ENCODE assay signal across 37 cellular contexts in the genomic region with DNA sequence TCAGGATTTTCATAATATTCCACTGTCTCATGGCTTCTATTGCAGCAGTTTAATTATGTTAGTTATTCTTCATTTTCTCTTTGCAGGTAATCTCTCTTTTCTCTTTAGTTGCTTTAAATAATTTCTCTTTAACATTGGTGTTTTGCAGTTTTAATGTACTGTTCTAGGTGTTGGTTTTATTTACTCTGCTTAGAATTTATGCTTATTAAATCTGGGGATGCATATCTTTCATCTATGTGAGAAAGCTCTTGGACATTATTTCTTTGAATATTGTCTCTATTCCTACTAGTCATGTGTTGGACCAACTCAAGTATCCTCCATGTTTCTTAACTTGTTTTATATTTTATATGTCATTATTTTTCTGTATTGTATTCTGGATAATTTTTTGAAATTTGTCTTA.
"Had no signal": no experiment of that assay in that cellular context is flagged by ENCODE, and none has a peak within 500 bp of the region (broad histone marks: within the 10 kb centered on the region; RNA-seq: fewer than 3 reads in every experiment).

No MANE protein-coding gene starts in this region.

- H3K27ac ChIP-seq: adrenal gland, ascending aorta, body of pancreas, brain microvascular endothelial cell, breast epithelium, cardiac muscle cell had no signal

- H3K4me1 ChIP-seq: adrenal gland, ascending aorta, body of pancreas, breast epithelium had no signal

- H3K9me3 ChIP-seq: ascending aorta had no signal

- DNase-seq: activated effector memory CD4-positive, alpha-beta T cell treated with anti-CD3 and anti-CD28 coated beads, Interleukin-2, amount 50 U/mL, for 16 hours; activated effector memory CD4-positive, alpha-beta T cell treated with Interleukin-2 at 50 U/mL for 16 hours; activated gamma-delta T cell; activated gamma-delta T cell treated with Interleukin-2 at 50 U/mL for 16 hours; activated naive CD4-positive, alpha-beta T cell; activated naive CD4-positive, alpha-beta T cell treated with anti-CD3 and anti-CD28 coated beads for 36 hours; activated naive CD4-positive, alpha-beta T cell treated with anti-CD3 and anti-CD28 coated beads, Interleukin-2, amount 10 ng/mL, durations not matched to agents 7 days and 5 days; activated naive CD4-positive, alpha-beta T cell treated with anti-CD3 and anti-CD28 coated beads, Interleukin-2, amount 50 U/mL, for 16 hours; activated naive CD4-positive, alpha-beta T cell treated with Interleukin-2 at 50 U/mL for 16 hours; activated naive CD8-positive, alpha-beta T cell treated with anti-CD3 and anti-CD28 coated beads for 36 hours; activated naive CD8-positive, alpha-beta T cell treated with anti-CD3 and anti-CD28 coated beads, Interleukin-2, amount 10 ng/mL, durations not matched to agents 7 days and 5 days; activated naive CD8-positive, alpha-beta T cell treated with anti-CD3 and anti-CD28 coated beads, Interleukin-2, amount 50 U/mL, for 24 hours; activated T-cell treated with anti-CD3 and anti-CD28 coated beads, Interleukin-2, amount 50 U/mL, for 4 hours; activated T-cell treated with anti-CD3 and anti-CD28 coated beads, Interleukin-2, amount 50 U/mL, for 48 hours; activated T-cell treated with anti-CD3 and anti-CD28 coated beads, Interleukin-2, amount 50 U/mL, for 72 hours; adrenal gland; amniotic stem cell; amygdala; anterior cingulate cortex; aorta; body of pancreas; brain microvascular endothelial cell; caudate nucleus; central memory CD4-positive, alpha-beta T cell; cerebellar nuclear complex had no signal

- H3K4me3 ChIP-seq: adrenal gland, ascending aorta, body of pancreas, breast epithelium, cardiac muscle cell had no signal

- H3K27me3 ChIP-seq: adrenal gland, ascending aorta, body of pancreas, brain microvascular endothelial cell, breast epithelium, cardiac muscle cell had no signal

- H3K9me3 Mint-ChIP-seq: activated naive CD4-positive, alpha-beta T cell treated with anti-CD3 and anti-CD28 coated beads, Interleukin-2, amount 10 ng/mL, durations not matched to agents 7 days and 5 days; activated naive CD8-positive, alpha-beta T cell treated with anti-CD3 and anti-CD28 coated beads, Interleukin-2, amount 50 U/mL, for 24 hours; activated T-cell treated with anti-CD3 and anti-CD28 coated beads, Interleukin-2, amount 50 U/mL, for 4 hours; activated T-helper 1 cell treated with anti-CD3 and anti-CD28 coated beads, Interleukin-12 subunit alpha, Interleukin-12 subunit beta, Interleukin-2, Interleukin-4 antibody, amounts not matched to agents 30 ng/mL and 10 ng/mL and 1 ng/mL, durations not matched to agents 14 hours and 24 hours and 36 hours; activated T-helper 17 cell treated with anti-CD3 and anti-CD28 coated beads, Interleukin-2, amount 50 U/mL, for 72 hours; activated T-helper 2 cell treated with anti-CD3 and anti-CD28 coated beads, Interferon-gamma antibody, Interleukin-2, Interleukin-4, amounts not matched to agents 10 μg/mL and 5 μg/mL and 100 μg/mL, durations not matched to agents 14 hours and 24 hours and 36 hours had no signal

- H3K27me3 Mint-ChIP-seq: activated naive CD4-positive, alpha-beta T cell treated with anti-CD3 and anti-CD28 coated beads, Interleukin-2, amount 10 ng/mL, durations not matched to agents 7 days and 5 days; activated naive CD8-positive, alpha-beta T cell treated with anti-CD3 and anti-CD28 coated beads, Interleukin-2, amount 10 ng/mL, durations not matched to agents 7 days and 5 days had no signal

- ATAC-seq: activated naive CD4-positive, alpha-beta T cell treated with anti-CD3 and anti-CD28 coated beads, Interleukin-2, amount 50 U/mL, for 72 hours; activated naive CD8-positive, alpha-beta T cell treated with anti-CD3 and anti-CD28 coated beads, Interleukin-2, amount 50 U/mL, for 24 hours; activated T-cell treated with anti-CD3 and anti-CD28 coated beads, Interleukin-2, amount 50 U/mL, for 4 hours; activated T-cell treated with anti-CD3 and anti-CD28 coated beads, Interleukin-2, amount 50 U/mL, for 72 hours; activated T-helper 17 cell treated with anti-CD3 and anti-CD28 coated beads, Interleukin-2, amount 50 U/mL, for 72 hours; body of pancreas had no signal

- H3K4me3 Mint-ChIP-seq: activated naive CD4-positive, alpha-beta T cell treated with anti-CD3 and anti-CD28 coated beads for 36 hours; activated naive CD4-positive, alpha-beta T cell treated with anti-CD3 and anti-CD28 coated beads, Interleukin-2, amount 10 ng/mL, durations not matched to agents 7 days and 5 days; activated naive CD4-positive, alpha-beta T cell treated with anti-CD3 and anti-CD28 coated beads, Interleukin-2, amount 50 U/mL, for 24 hours; activated naive CD8-positive, alpha-beta T cell; activated naive CD8-positive, alpha-beta T cell treated with anti-CD3 and anti-CD28 coated beads for 36 hours; activated naive CD8-positive, alpha-beta T cell treated with anti-CD3 and anti-CD28 coated beads, Interleukin-2, amount 10 ng/mL, durations not matched to agents 7 days and 5 days; activated naive CD8-positive, alpha-beta T cell treated with anti-CD3 and anti-CD28 coated beads, Interleukin-2, amount 50 U/mL, for 24 hours; activated T-cell treated with anti-CD3 and anti-CD28 coated beads, Interleukin-2, amount 50 U/mL, for 4 hours; activated T-cell treated with anti-CD3 and anti-CD28 coated beads, Interleukin-2, amount 50 U/mL, for 72 hours; activated T-helper 1 cell treated with anti-CD3 and anti-CD28 coated beads, Interleukin-12 subunit alpha, Interleukin-12 subunit beta, Interleukin-2, Interleukin-4 antibody, amounts not matched to agents 30 ng/mL and 10 ng/mL and 1 ng/mL, durations not matched to agents 14 hours and 24 hours and 36 hours; activated T-helper 17 cell treated with anti-CD3 and anti-CD28 coated beads, Interleukin-2, amount 50 U/mL, for 72 hours; central memory CD8-positive, alpha-beta T cell had no signal

- H3K27ac Mint-ChIP-seq: activated naive CD4-positive, alpha-beta T cell treated with anti-CD3 and anti-CD28 coated beads for 36 hours; activated naive CD4-positive, alpha-beta T cell treated with anti-CD3 and anti-CD28 coated beads, Interleukin-2, amount 10 ng/mL, durations not matched to agents 7 days and 5 days; activated naive CD4-positive, alpha-beta T cell treated with anti-CD3 and anti-CD28 coated beads, Interleukin-2, amount 50 U/mL, for 24 hours; activated naive CD4-positive, alpha-beta T cell treated with anti-CD3 and anti-CD28 coated beads, Interleukin-2, amount 50 U/mL, for 72 hours; activated naive CD8-positive, alpha-beta T cell; activated naive CD8-positive, alpha-beta T cell treated with anti-CD3 and anti-CD28 coated beads for 36 hours; activated naive CD8-positive, alpha-beta T cell treated with anti-CD3 and anti-CD28 coated beads, Interleukin-2, amount 10 ng/mL, durations not matched to agents 7 days and 5 days; activated naive CD8-positive, alpha-beta T cell treated with anti-CD3 and anti-CD28 coated beads, Interleukin-2, amount 50 U/mL, for 24 hours; activated T-cell treated with anti-CD3 and anti-CD28 coated beads, Interleukin-2, amount 50 U/mL, for 72 hours; activated T-helper 1 cell treated with anti-CD3 and anti-CD28 coated beads, Interleukin-12 subunit alpha, Interleukin-12 subunit beta, Interleukin-2, Interleukin-4 antibody, amounts not matched to agents 30 ng/mL and 10 ng/mL and 1 ng/mL, durations not matched to agents 14 hours and 24 hours and 36 hours; activated T-helper 17 cell treated with anti-CD3 and anti-CD28 coated beads, Interleukin-2, amount 50 U/mL, for 72 hours; activated T-helper 2 cell treated with anti-CD3 and anti-CD28 coated beads, Interferon-gamma antibody, Interleukin-2, Interleukin-4, amounts not matched to agents 10 μg/mL and 5 μg/mL and 100 μg/mL, durations not matched to agents 14 hours and 24 hours and 36 hours had no signal

- H3K4me1 Mint-ChIP-seq: activated naive CD4-positive, alpha-beta T cell treated with anti-CD3 and anti-CD28 coated beads, Interleukin-2, amount 10 ng/mL, durations not matched to agents 7 days and 5 days; activated naive CD4-positive, alpha-beta T cell treated with anti-CD3 and anti-CD28 coated beads, Interleukin-2, amount 50 U/mL, for 24 hours; activated naive CD8-positive, alpha-beta T cell treated with anti-CD3 and anti-CD28 coated beads for 36 hours; activated naive CD8-positive, alpha-beta T cell treated with anti-CD3 and anti-CD28 coated beads, Interleukin-2, amount 10 ng/mL, durations not matched to agents 7 days and 5 days; activated naive CD8-positive, alpha-beta T cell treated with anti-CD3 and anti-CD28 coated beads, Interleukin-2, amount 50 U/mL, for 24 hours; activated T-helper 17 cell treated with anti-CD3 and anti-CD28 coated beads, Interleukin-2, amount 50 U/mL, for 72 hours; central memory CD8-positive, alpha-beta T cell had no signal

- H3K36me3 Mint-ChIP-seq: activated naive CD4-positive, alpha-beta T cell treated with anti-CD3 and anti-CD28 coated beads, Interleukin-2, amount 10 ng/mL, durations not matched to agents 7 days and 5 days; activated naive CD4-positive, alpha-beta T cell treated with anti-CD3 and anti-CD28 coated beads, Interleukin-2, amount 50 U/mL, for 24 hours; activated naive CD8-positive, alpha-beta T cell; activated naive CD8-positive, alpha-beta T cell treated with anti-CD3 and anti-CD28 coated beads for 36 hours; activated naive CD8-positive, alpha-beta T cell treated with anti-CD3 and anti-CD28 coated beads, Interleukin-2, amount 10 ng/mL, durations not matched to agents 7 days and 5 days had no signal

- FAIRE-seq: astrocyte, bronchial epithelial cell had no signal

- H3K36me3 ChIP-seq: adrenal gland, ascending aorta, brain microvascular endothelial cell, breast epithelium, cardiac muscle cell had no signal
